15 cellular contexts compared by ENCODE assay signal in the genomic region with DNA sequence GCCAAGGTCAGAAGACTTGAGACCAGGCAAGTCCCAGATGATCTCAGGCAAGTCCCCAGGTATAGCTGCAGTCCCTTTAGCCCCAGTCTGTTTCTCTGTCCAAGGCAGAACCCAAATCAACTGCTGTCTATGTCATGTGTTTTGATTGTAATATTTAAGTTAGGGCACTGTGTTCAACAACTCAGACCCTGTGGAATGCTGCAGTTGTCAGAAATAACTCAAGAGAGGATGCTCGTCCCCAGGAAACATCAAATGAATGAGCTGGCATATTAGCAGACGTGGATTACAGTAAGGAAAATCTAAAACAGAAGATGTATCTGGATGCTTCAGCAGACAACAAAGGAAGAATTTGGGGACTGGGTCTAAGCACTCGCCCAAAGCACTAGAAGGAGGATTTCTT.
DNase-seq lines count a peak whose midpoint lies in the region; ATAC-seq, FAIRE-seq and TF ChIP-seq lines count a peak whose summit lies in the region.
"Had no signal": no experiment of that assay in that cellular context is flagged by ENCODE, and none has a peak within 500 bp of the region (broad histone marks: within the 10 kb centered on the region; RNA-seq: fewer than 3 reads in every experiment).

No MANE protein-coding gene starts in this region.

- H3K9me3 Mint-ChIP-seq in natural killer cell (no peaks in the 10 kb centered on the region), Calu3 (ENCODE audit: low read depth, unreplicated experiment) (no peaks in the 10 kb centered on the region)
- H3K9me3 Mint-ChIP-seq in activated naive CD4-positive, alpha-beta T cell treated with anti-CD3 and anti-CD28 coated beads, Interleukin-2, amount 10 ng/mL, durations not matched to agents 7 days and 5 days: no peaks in the 10 kb centered on the region
- H3K9me3 Mint-ChIP-seq: activated naive CD4-positive, alpha-beta T cell treated with anti-CD3 and anti-CD28 coated beads, Interleukin-2, amount 50 U/mL, for 24 hours had no signal

- H3K9me3 ChIP-seq in adipocyte (ENCODE audit: control insufficient read depth, low read length): no peaks in the 10 kb centered on the region
- H3K9me3 ChIP-seq: thyroid gland had no signal

- H3K36me3 ChIP-seq in adipocyte (ENCODE audit: control insufficient read depth, insufficient read depth, low read length, severe bottlenecking): no peaks in the 10 kb centered on the region
- H3K36me3 ChIP-seq: thyroid gland had no signal

- H3K4me1 ChIP-seq in adipocyte (ENCODE audit: control insufficient read depth, insufficient read depth, low read length) (peaks cover 11% of the 10 kb centered on the region), foreskin keratinocyte (peaks cover 41% of the 10 kb centered on the region)
- H3K4me1 ChIP-seq: thyroid gland had no signal

- no peak overlapping the region for H3K4me3 ChIP-seq in adipocyte (ENCODE audit: low read length)
- H3K4me3 ChIP-seq: thyroid gland had no signal

- BruUV-seq in Calu3 (replicated peaks; lab: Mats Ljungman, UMichigan): no TSS peak

- H3K27ac ChIP-seq in foreskin keratinocyte: no peak overlapping the region
- H3K27ac ChIP-seq: thyroid gland had no signal

- peak; percentile 5 for ATAC-seq in foreskin keratinocyte
- ATAC-seq in natural killer cell: no peak

- FAIRE-seq in GM12891 (lab: Jason Lieb, UNC): peak; percentile 35
- FAIRE-seq: colon, small intestine had no signal

- TF ChIP-seq CTCF in foreskin keratinocyte (conservative IDR thresholded peaks at IDR 0.05) (no peak), natural killer cell (IDR thresholded peaks at IDR 0.05) (no peak), Calu3 (IDR thresholded peaks at IDR 0.05; ENCODE audit: unreplicated experiment) (no peak)

- intact Hi-C loops in natural killer cell (cut with micrococcal nuclease) (no loop called here), Calu3 (cut with micrococcal nuclease; ENCODE audit: unreplicated experiment) (no loop called here)

- DNase-seq in GM12891 (ENCODE audit: insufficient read length, low spot score) (no peak), adipocyte (ENCODE audit: low read depth) (peak; percentile 74), foreskin keratinocyte (no peak), smooth muscle cell of the brain vasculature (ENCODE audit: low read depth, low spot score) (peak; percentile 17), natural killer cell (no peak), Calu3 (no peak)
- no peak for DNase-seq in activated naive CD4-positive, alpha-beta T cell treated with anti-CD3 and anti-CD28 coated beads, Interleukin-2, amount 10 ng/mL, durations not matched to agents 7 days and 5 days
- DNase-seq: DMS 273 treated with DMSO at 0.1 percent for 48 hours, foreskin melanocyte, NCI-H2081, SHP77 treated with DMSO at 0.1 percent for 48 hours, small intestine, thyroid gland had no signal

- no peak overlapping the region for H3K4me3 Mint-ChIP-seq in natural killer cell
- H3K4me3 Mint-ChIP-seq in Calu3 (ENCODE audit: low read depth, unreplicated experiment): no peak overlapping the region
- no peak overlapping the region for H3K4me3 Mint-ChIP-seq in activated naive CD4-positive, alpha-beta T cell treated with anti-CD3 and anti-CD28 coated beads, Interleukin-2, amount 10 ng/mL, durations not matched to agents 7 days and 5 days
- H3K4me3 Mint-ChIP-seq: activated naive CD4-positive, alpha-beta T cell treated with anti-CD3 and anti-CD28 coated beads, Interleukin-2, amount 50 U/mL, for 24 hours had no signal

- H3K27me3 ChIP-seq in adipocyte (replicated peaks; ENCODE audit: control insufficient read depth, insufficient read depth, low read length) (no peaks in the 10 kb centered on the region), foreskin keratinocyte (no peaks in the 10 kb centered on the region)
- H3K27me3 ChIP-seq: thyroid gland had no signal

- H3K36me3 Mint-ChIP-seq in natural killer cell (no peaks in the 10 kb centered on the region), Calu3 (ENCODE audit: insufficient read depth, unreplicated experiment) (no peaks in the 10 kb centered on the region)
- no peaks in the 10 kb centered on the region for H3K36me3 Mint-ChIP-seq in activated naive CD4-positive, alpha-beta T cell treated with anti-CD3 and anti-CD28 coated beads, Interleukin-2, amount 10 ng/mL, durations not matched to agents 7 days and 5 days
- H3K36me3 Mint-ChIP-seq: activated naive CD4-positive, alpha-beta T cell treated with anti-CD3 and anti-CD28 coated beads, Interleukin-2, amount 50 U/mL, for 24 hours had no signal

- no peak overlapping the region for H3K27ac Mint-ChIP-seq in natural killer cell
- H3K27ac Mint-ChIP-seq in Calu3 (ENCODE audit: unreplicated experiment): no peak overlapping the region
- no peak overlapping the region for H3K27ac Mint-ChIP-seq in activated naive CD4-positive, alpha-beta T cell treated with anti-CD3 and anti-CD28 coated beads, Interleukin-2, amount 10 ng/mL, durations not matched to agents 7 days and 5 days

- H3K4me1 Mint-ChIP-seq in natural killer cell (peaks cover 45% of the 10 kb centered on the region in 2 donors), Calu3 (ENCODE audit: low read depth, unreplicated experiment) (peaks cover 16% of the 10 kb centered on the region)
- no peaks in the 10 kb centered on the region for H3K4me1 Mint-ChIP-seq in activated naive CD4-positive, alpha-beta T cell treated with anti-CD3 and anti-CD28 coated beads, Interleukin-2, amount 10 ng/mL, durations not matched to agents 7 days and 5 days
- H3K4me1 Mint-ChIP-seq: activated naive CD4-positive, alpha-beta T cell treated with anti-CD3 and anti-CD28 coated beads, Interleukin-2, amount 50 U/mL, for 24 hours had no signal

- no peak overlapping the region for H3K9ac ChIP-seq in adipocyte (ENCODE audit: low read length)

- CTCF ChIA-PET in Calu3 (lab: Charles Lee): interaction anchor here (0.6 kb wide), 1 partner anchor 188 kb away, joined by 3 read pairs; no protein-coding TSS in a partner anchor
- CTCF ChIA-PET in activated naive CD4-positive, alpha-beta T cell treated with anti-CD3 and anti-CD28 coated beads, Interleukin-2, amount 10 ng/mL, durations not matched to agents 7 days and 5 days (lab: Charles Lee): interaction anchor here (1.0 kb wide), 1 partner anchor 11 kb away, joined by 3 read pairs; no protein-coding TSS in a partner anchor

- TF ChIP-seq POLR2A in GM12891 (IDR thresholded peaks at IDR 0.05; ENCODE audit: low read depth, low read length): no peak

- peaks cover 19 to 36% of the 10 kb centered on the region in 2 donors for H3K27me3 Mint-ChIP-seq in natural killer cell (ENCODE audit: low read depth in 2 of 2)
- H3K27me3 Mint-ChIP-seq in Calu3 (ENCODE audit: unreplicated experiment): peaks cover 34% of the 10 kb centered on the region
- H3K27me3 Mint-ChIP-seq in activated naive CD4-positive, alpha-beta T cell treated with anti-CD3 and anti-CD28 coated beads, Interleukin-2, amount 10 ng/mL, durations not matched to agents 7 days and 5 days: peaks cover 41% of the 10 kb centered on the region

TF ChIP-seq in GM12891, 5 proteins besides CTCF, POLR2A, EP300 and RAD21:
- no peak for TF ChIP-seq TAF1 (IDR thresholded peaks at IDR 0.05; ENCODE audit: low read depth, low read length)
- no peak for TF ChIP-seq PAX5 (IDR thresholded peaks at IDR 0.05; ENCODE audit: insufficient read depth, low read length, severe bottlenecking)
- no peak for TF ChIP-seq POLR2AphosphoS5 (IDR thresholded peaks at IDR 0.05; ENCODE audit: low read depth, low read length)
- no peak for TF ChIP-seq SPI1 (IDR thresholded peaks at IDR 0.05; ENCODE audit: low read depth, low read length)
- TF ChIP-seq POU2F2 (IDR thresholded peaks at IDR 0.05; ENCODE audit: low read depth, low read length): no peak

Comparison
In these comparisons a context has a peak if more than half of its experiments do, and no peak if none do; other contexts are left out.
1. DNase-seq: peak in adipocyte (single experiment) and smooth muscle cell of the brain vasculature (single experiment); none in GM12891 (single experiment), foreskin keratinocyte (0 of 2), natural killer cell (single experiment), Calu3 (single experiment) and activated naive CD4-positive, alpha-beta T cell treated with anti-CD3 and anti-CD28 coated beads, Interleukin-2, amount 10 ng/mL, durations not matched to agents 7 days and 5 days (single experiment).